ENCODE assay signal across 24 cellular contexts in the genomic region with DNA sequence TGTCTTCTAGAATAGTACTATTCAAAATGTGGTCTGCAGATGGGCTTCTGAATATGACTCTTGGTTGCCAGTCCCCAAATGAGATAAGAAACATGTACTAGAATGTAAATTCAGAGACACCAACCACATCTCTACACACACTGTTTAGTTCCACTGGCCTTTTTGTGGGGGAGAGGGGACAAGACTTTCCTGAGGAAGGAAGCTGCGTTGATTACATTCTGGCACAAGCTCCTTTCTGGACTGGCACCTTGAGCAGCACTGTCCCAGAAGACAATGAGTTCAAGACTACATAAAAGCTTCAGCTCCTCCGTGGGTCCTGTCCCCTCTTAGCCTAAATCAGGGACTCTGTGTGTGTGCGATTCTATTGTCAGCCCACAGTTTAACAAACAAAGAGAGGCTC. TPM values are rescaled to one million over a fixed set of nuclear protein-coding genes. Genes with fewer than 3 reads are reported as not detected.
"Had no signal": no experiment of that assay in that cellular context is flagged by ENCODE, and none has a peak within 500 bp of the region (broad histone marks: within the 10 kb centered on the region; RNA-seq: fewer than 3 reads in every experiment).

No MANE protein-coding gene starts in this region.

- H3K27me3 Mint-ChIP-seq: type B pancreatic cell had no signal

- H3K4me1 Mint-ChIP-seq: naive B cell had no signal

- H3K36me3 Mint-ChIP-seq: naive B cell, type B pancreatic cell had no signal

- DNase-seq: colonic mucosa; dorsolateral prefrontal cortex; effector memory CD4-positive, alpha-beta T cell; heart left ventricle; hippocampal formation; left colon; left ventricle myocardium superior; mesendoderm; naive B cell; sigmoid colon; stimulated activated CD4-positive, alpha-beta T cell treated with anti-CD3 and anti-CD28 coated beads, Interleukin-12 subunit alpha, Interleukin-12 subunit beta, amount 100 ng/mL, for 4 hours; stimulated activated naive CD4-positive, alpha-beta T cell had no signal

- H3K4me1 ChIP-seq: colonic mucosa, heart left ventricle, right atrium auricular region, sigmoid colon had no signal

- H3K27me3 ChIP-seq: colonic mucosa, heart left ventricle, neutrophil, right atrium auricular region, sigmoid colon had no signal

- H3K9me3 ChIP-seq: colonic mucosa, heart left ventricle, neutrophil, right atrium auricular region, sigmoid colon had no signal

- H3K9me3 Mint-ChIP-seq: naive B cell, type B pancreatic cell had no signal

- H3K27ac Mint-ChIP-seq: naive B cell, type B pancreatic cell had no signal

- H3K27ac ChIP-seq: colonic mucosa, dorsolateral prefrontal cortex, heart left ventricle, neutrophil, right atrium auricular region, sigmoid colon, skin epidermis had no signal

- H3K36me3 ChIP-seq: colonic mucosa, heart left ventricle, neutrophil, right atrium auricular region, sigmoid colon had no signal

- H3K4me3 Mint-ChIP-seq: naive B cell, type B pancreatic cell had no signal

- ATAC-seq: esophagus mucosa, heart left ventricle, left colon, left ventricle myocardium superior had no signal

- H3K4me3 ChIP-seq: colonic mucosa, dorsolateral prefrontal cortex, heart left ventricle, right atrium auricular region, sigmoid colon, skin epidermis had no signal

RNA-seq across cellular contexts. Expression of gene IYD, which starts 6.9 kb away (rescaled TPM):
- total RNA-seq: esophagus mucosa, fibroblast of lung, frontal cortex, glomerular endothelial cell, kidney epithelial cell, left ventricle myocardium superior, osteoblast, posterior vena cava, right atrium auricular region had no signal
- polyA plus RNA-seq: fibroblast of lung, heart left ventricle, neural cell had no signal
